In genomic region chr14:92748259-92749016, GRCh38 we compare ENCODE assay signal across 8 cellular contexts. TPM values are rescaled to one million over a fixed set of nuclear protein-coding genes. Genes with fewer than 3 reads are reported as not detected.
DNase-seq lines count a peak whose midpoint lies in the region; ATAC-seq and TF ChIP-seq lines count a peak whose summit lies in the region.

TSS of gene LGMN (minus strand) at chr14:92748627. CDS start at chr14:92732786, 15,841 bp downstream.

- CTCF ChIA-PET in Caco-2 (lab: Charles Lee) = interaction anchor here (0.8 to 1.6 kb wide), 2 partner anchors 24 to 31 kb away, joined by 3 to 4 read pairs; no protein-coding TSS in a partner anchor

- H3F3A ChIP-seq in neural cell (ENCODE audit: insufficient read depth, low read length, poor library complexity, severe bottlenecking) = no peaks in the 10 kb centered on the region

- peak within 1 kb of the TSS; percentile 90 for H3K4me3 Mint-ChIP-seq in Caco-2 (ENCODE audit: unreplicated experiment)
- H3K4me3 Mint-ChIP-seq in stimulated activated naive CD8-positive, alpha-beta T cell treated with anti-CD3 and anti-CD28 coated beads, Interleukin-15, Interleukin-2, amounts not matched to agents 100 ng/mL and 50 ng/mL, for 24 hours = peak within 1 kb of the TSS; percentile 77

- peak; percentile 33 for TF ChIP-seq RAD21 in neural cell (conservative IDR thresholded peaks at IDR 0.05)

- intact Hi-C loops in Caco-2 (cut with micrococcal nuclease; ENCODE audit: unreplicated experiment) = loop anchor here (1.0 to 2.0 kb wide), 2 partner anchors 34 to 46 kb away; partner anchors contain the start of gene GOLGA5

- H3K9me3 ChIP-seq in Caco-2 (peaks cover 5% of the 10 kb centered on the region; the same call in 1 of the 2 replicates), HUES6 (ENCODE audit: control insufficient read depth, insufficient read depth, low read depth, low read length) (peaks cover 3% of the 10 kb centered on the region; the same call in 1 of the 2 replicates), neural cell (ENCODE audit: low read length) (no peaks in the 10 kb centered on the region)

- no peaks in the 10 kb centered on the region for H3K79me2 ChIP-seq in neural cell (replicated peaks; ENCODE audit: insufficient read depth, low read length)

- peaks cover 12% of the 10 kb centered on the region for H3K36me3 Mint-ChIP-seq in Caco-2 (ENCODE audit: insufficient read depth, unreplicated experiment)
- H3K36me3 Mint-ChIP-seq in stimulated activated naive CD8-positive, alpha-beta T cell treated with anti-CD3 and anti-CD28 coated beads, Interleukin-15, Interleukin-2, amounts not matched to agents 100 ng/mL and 50 ng/mL, for 24 hours (ENCODE audit: low read depth) = no peaks in the 10 kb centered on the region

- H3K4me3 ChIP-seq in Caco-2 (ENCODE audit: low read depth, low read length) (peak within 1 kb of the TSS; percentile 75), HUES6 (ENCODE audit: low read depth, low read length) (peak within 1 kb of the TSS; percentile 89), foreskin fibroblast (ENCODE audit: low read depth in 1 of 2, low read length in 2 of 2) (peak within 1 kb of the TSS; percentile 75 to 80), neural cell (ENCODE audit: low read length) (peak within 1 kb of the TSS; percentile 85)

- H3K4me1 ChIP-seq in Caco-2 (peaks cover 5% of the 10 kb centered on the region; the same call in 1 of the 2 replicates), HUES6 (ENCODE audit: control insufficient read depth, insufficient read depth, low read length) (no peaks in the 10 kb centered on the region)

- peaks cover 7% of the 10 kb centered on the region for H3K4me1 Mint-ChIP-seq in Caco-2 (ENCODE audit: low read depth, unreplicated experiment)
- H3K4me1 Mint-ChIP-seq in stimulated activated naive CD8-positive, alpha-beta T cell treated with anti-CD3 and anti-CD28 coated beads, Interleukin-15, Interleukin-2, amounts not matched to agents 100 ng/mL and 50 ng/mL, for 24 hours (ENCODE audit: low read depth) = peaks cover 42% of the 10 kb centered on the region

- TF ChIP-seq EP300 in neural cell (conservative IDR thresholded peaks at IDR 0.05; ENCODE audit: poor library complexity, severe bottlenecking) = no peak

- H3K27me3 ChIP-seq in Caco-2 (replicated peaks; ENCODE audit: control insufficient read depth, insufficient read depth, low read length) = no peaks in the 10 kb centered on the region
- H3K27me3 ChIP-seq in HUES6 (ENCODE audit: control insufficient read depth, insufficient read depth, low read length) = 0 out of 2 replicates have a peak, but pooled peaks cover 4% of the 10 kb centered on the region
- no peaks in the 10 kb centered on the region for H3K27me3 ChIP-seq in neural cell (ENCODE audit: insufficient read depth, low read depth, low read length)

- no peaks in the 10 kb centered on the region for H3K27me3 Mint-ChIP-seq in Caco-2 (ENCODE audit: insufficient read depth, unreplicated experiment)
- peaks cover 56% of the 10 kb centered on the region for H3K27me3 Mint-ChIP-seq in stimulated activated naive CD8-positive, alpha-beta T cell treated with anti-CD3 and anti-CD28 coated beads, Interleukin-15, Interleukin-2, amounts not matched to agents 100 ng/mL and 50 ng/mL, for 24 hours

- H3K36me3 ChIP-seq in Caco-2 (ENCODE audit: control insufficient read depth, insufficient read depth, low read length) = no peaks in the 10 kb centered on the region
- no peaks in the 10 kb centered on the region for H3K36me3 ChIP-seq in HUES6 (ENCODE audit: control insufficient read depth, insufficient read depth, low read length)
- H3K36me3 ChIP-seq in neural cell (ENCODE audit: insufficient read depth, low read length) = no peaks in the 10 kb centered on the region

- no peaks in the 10 kb centered on the region for H3K9me3 Mint-ChIP-seq in Caco-2 (ENCODE audit: unreplicated experiment)
- no peaks in the 10 kb centered on the region for H3K9me3 Mint-ChIP-seq in stimulated activated naive CD8-positive, alpha-beta T cell treated with anti-CD3 and anti-CD28 coated beads, Interleukin-15, Interleukin-2, amounts not matched to agents 100 ng/mL and 50 ng/mL, for 24 hours

- peak; percentile 96 for DNase-seq in Caco-2
- peak; percentile 93 for DNase-seq in RPMI8226
- DNase-seq in activated naive CD4-positive, alpha-beta T cell treated with Interleukin-2 at 50 U/mL for 16 hours = peak; percentile 82
- peak; percentile 85 to 95 for DNase-seq in foreskin fibroblast

- peak within 1 kb of the TSS; percentile 86 for H3K27ac Mint-ChIP-seq in Caco-2 (ENCODE audit: unreplicated experiment)
- H3K27ac Mint-ChIP-seq in stimulated activated naive CD8-positive, alpha-beta T cell treated with anti-CD3 and anti-CD28 coated beads, Interleukin-15, Interleukin-2, amounts not matched to agents 100 ng/mL and 50 ng/mL, for 24 hours = peak within 1 kb of the TSS; percentile 38

- ATAC-seq in GM21367 (IDR thresholded peaks at IDR 0.05; ENCODE audit: unreplicated experiment) = peak; percentile 84

- TF ChIP-seq CTCF in Caco-2 (IDR thresholded peaks at IDR 0.05; ENCODE audit: insufficient read depth in 1 of 2, low read depth in 1 of 2, low read length in 1 of 2, severe bottlenecking in 1 of 2, unreplicated experiment in 1 of 2) (no peak), foreskin fibroblast (IDR thresholded peaks at IDR 0.05; ENCODE audit: low read depth, low read length) (no peak), neural cell (IDR thresholded peaks at IDR 0.05; ENCODE audit: poor library complexity, severe bottlenecking) (no peak)

- H2AFZ ChIP-seq in neural cell (ENCODE audit: low read depth, low read length) = peak within 1 kb of the TSS; percentile 75

- H3K27ac ChIP-seq in HUES6 (ENCODE audit: low read depth, low read length) (peak within 1 kb of the TSS; percentile 17; the same call in 1 of the 2 replicates), neural cell (ENCODE audit: low read length) (no peak within 1 kb of the TSS)

- no peaks in the 10 kb centered on the region for H4K20me1 ChIP-seq in neural cell (ENCODE audit: insufficient read depth)

- POLR2A ChIA-PET in Caco-2 (lab: Charles Lee) = interaction anchor here (0.6 to 1.6 kb wide), 10 partner anchors 9 to 45 kb away, joined by 3 to 18 read pairs (median 4); partner anchors contain the start of gene GOLGA5

- H3K9me2 ChIP-seq in neural cell (ENCODE audit: insufficient read depth, low read length) = no peaks in the 10 kb centered on the region

- no TSS peak for BruUV-seq in Caco-2 (replicated peaks; lab: Mats Ljungman, UMichigan)

- H3K4me2 ChIP-seq in neural cell (ENCODE audit: low read length) = peak within 1 kb of the TSS; percentile 59

- H3K9ac ChIP-seq in HUES6 (ENCODE audit: low read length) = peak within 1 kb of the TSS; percentile 75
- peak within 1 kb of the TSS; percentile 61 for H3K9ac ChIP-seq in neural cell (ENCODE audit: low read length)

TF ChIP-seq in neural cell, 6 proteins besides CTCF, POLR2A, EP300 and RAD21:
- peak; percentile 79 for TF ChIP-seq POLR2AphosphoS5 (IDR thresholded peaks at IDR 0.05)
- peak; percentile 46 for TF ChIP-seq TAF1 (IDR thresholded peaks at IDR 0.05; ENCODE audit: low read depth)
- no peak for TF ChIP-seq EZH2 (IDR thresholded peaks at IDR 0.05; ENCODE audit: borderline replicate concordance, insufficient read depth, low read length, poor library complexity, severe bottlenecking)
- peak; percentile 73 for TF ChIP-seq MXI1 (conservative IDR thresholded peaks at IDR 0.05; ENCODE audit: poor library complexity, severe bottlenecking)
- TF ChIP-seq REST (IDR thresholded peaks at IDR 0.05; ENCODE audit: borderline replicate concordance) = peak; percentile 59

RNA-seq across cellular contexts. Expression of gene LGMN, which starts in this region (rescaled TPM):
- 84.2 and 94.2 TPM in 2 replicates for total RNA-seq in Caco-2 (2022)
- polyA plus RNA-seq in neural cell = 48.0 and 64.0 TPM in 2 replicates
- 23.9 and 30.3 TPM in 2 replicates for polyA minus RNA-seq in neural cell
